Comparison of ENCODE assay signal across 12 cellular contexts in genomic region chr10:97096327-97097153, GRCh38.
DNase-seq lines count a peak whose midpoint lies in the region; ATAC-seq and TF ChIP-seq lines count a peak whose summit lies in the region.
"Had no signal": no experiment of that assay in that cellular context is flagged by ENCODE, and none has a peak within 500 bp of the region (broad histone marks: within the 10 kb centered on the region; RNA-seq: fewer than 3 reads in every experiment).

No MANE protein-coding gene starts in this region.

- H3K9me3 Mint-ChIP-seq in T-cell: no peaks in the 10 kb centered on the region

- H3K27me3 Mint-ChIP-seq in T-cell: peaks cover 9 to 41% of the 10 kb centered on the region in 2 donors

- CTCF ChIA-PET in T-cell (lab: Charles Lee): interaction anchor here in 1 of 2 donors (0.9 kb wide), 1 partner anchor 23 kb away, joined by 3 read pairs; no protein-coding TSS in a partner anchor

- peak overlapping the region; percentile 43 to 58 (median 46) for H3K4me3 Mint-ChIP-seq in T-cell

- ATAC-seq in T-cell (replicated peaks in 1 of 4) (peak in 3 of 4 experiments; percentile 49 to 75 (median 64)), Right ventricle myocardium superior (ENCODE audit: poor library complexity) (peak; percentile 98), sciatic nerve (peak; percentile 24), HG02588 (IDR thresholded peaks at IDR 0.05; ENCODE audit: unreplicated experiment) (no peak)
- ATAC-seq: left lung had no signal

- H3K36me3 Mint-ChIP-seq in T-cell: no peaks in the 10 kb centered on the region

- H3K4me1 Mint-ChIP-seq in T-cell: peaks cover 5 to 29% (median 27%) of the 10 kb centered on the region in 3 donors

- POLR2A ChIA-PET in T-cell (lab: Charles Lee): interaction anchor here in 1 of 2 donors (0.6 kb wide), 1 partner anchor 509 kb away, joined by 3 read pairs; no protein-coding TSS in a partner anchor

- no peak for TF ChIP-seq CTCF in lower leg skin (IDR thresholded peaks at IDR 0.05)

- H3K4me3 ChIP-seq in lower leg skin (ENCODE audit: low read depth, poor library complexity, severe bottlenecking): no peak overlapping the region
- H3K4me3 ChIP-seq: GM23248, left lung, prostate gland had no signal

- 29 to 33% methylated on average over 26 of the region's 26 CpGs for WGBS in lower leg skin, 2 donors

- peak overlapping the region; percentile 27 to 75 for H3K27ac Mint-ChIP-seq in T-cell

- DNase-seq in NCI-H748 (lab: John Stamatoyannopoulos, UW; ENCODE audit: unreplicated experiment): peak; percentile 4
- DNase-seq in NCI-H748 treated with DMSO at 0.1 percent for 48 hours (lab: John Stamatoyannopoulos, UW): no peak
- peak in 30 of 34 experiments; percentile 4 to 55 (median 20) for DNase-seq in T-cell
- peak; percentile 85 for DNase-seq in Right ventricle myocardium superior
- no peak for DNase-seq in sciatic nerve (ENCODE audit: low spot score)
- no peak for DNase-seq in islet precursor cell
- DNase-seq in lower leg skin (ENCODE audit: low spot score in 2 of 2): no peak
- DNase-seq: GM23248, left lung, T-helper 1 cell had no signal

- intact Hi-C loops in Right ventricle myocardium superior (cut with DNase I) (no loop called here), sciatic nerve (cut with DNase I) (no loop called here), lower leg skin (cut with DNase I; ENCODE audit: low total_unique reads) (no loop called here)

- TF ChIP-seq POLR2A in lower leg skin (IDR thresholded peaks at IDR 0.05): no peak

Comparison
In these comparisons a context has a peak if more than half of its experiments do, and no peak if none do; other contexts are left out.
1. DNase-seq: peak in NCI-H748 (single experiment), T-cell (30 of 34) and Right ventricle myocardium superior (single experiment); none in NCI-H748 treated with DMSO at 0.1 percent for 48 hours (single experiment), sciatic nerve (single experiment), islet precursor cell (single experiment) and lower leg skin (0 of 2).